ENCODE assay signal across 8 cellular contexts in the genomic region with DNA sequence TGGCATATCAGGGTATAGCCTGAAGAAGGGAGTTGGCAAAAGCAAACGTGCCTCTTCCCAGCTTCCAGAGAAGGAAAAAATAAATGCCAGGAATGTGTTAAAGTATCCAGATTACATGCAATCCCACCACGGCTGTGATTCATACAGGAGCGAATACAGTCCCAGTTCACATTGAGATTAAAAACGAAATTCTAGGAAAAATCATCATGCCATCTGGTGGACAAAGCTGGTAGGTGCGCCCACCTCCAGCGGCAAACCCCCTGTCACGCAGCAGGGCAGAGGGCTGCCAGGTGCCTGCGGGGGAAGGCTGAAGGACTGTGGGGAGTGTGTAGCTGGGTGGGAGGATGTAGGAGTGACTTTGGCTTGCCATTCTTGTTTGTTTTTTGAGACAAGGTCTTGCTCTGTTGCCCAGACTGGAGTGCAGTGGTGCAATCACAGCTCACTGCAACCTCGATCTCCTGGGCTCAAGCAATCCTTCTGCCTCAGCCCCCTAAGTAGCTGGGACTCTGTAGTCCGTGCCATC. TPM values are rescaled to one million over a fixed set of nuclear protein-coding genes. Genes with fewer than 3 reads are reported as not detected.
DNase-seq lines count a peak whose midpoint lies in the region; ATAC-seq and TF ChIP-seq lines count a peak whose summit lies in the region.

No MANE protein-coding gene starts in this region.

- ATAC-seq in activated T-helper 17 cell treated with anti-CD3 and anti-CD28 coated beads, Interleukin-2, amount 50 U/mL, for 72 hours (replicated peaks): peak; percentile 74
- ATAC-seq in aorta (ENCODE audit: low FRiP score): peak; percentile 91

- no peaks in the 10 kb centered on the region for H3K9me2 ChIP-seq in PC-9 (ENCODE audit: insufficient read depth)

- H3K9me3 ChIP-seq in PC-9 (ENCODE audit: insufficient read depth, low read depth) (no peaks in the 10 kb centered on the region), parathyroid adenoma (ENCODE audit: control insufficient read depth, low read length) (no peaks in the 10 kb centered on the region), aorta (ENCODE audit: control insufficient read depth, low read length) (no peaks in the 10 kb centered on the region)

- no peak overlapping the region for H2AFZ ChIP-seq in PC-9
- peak overlapping the region; percentile 62 for H2AFZ ChIP-seq in parathyroid adenoma

- H3K9ac ChIP-seq in parathyroid adenoma: no peak overlapping the region

- intact Hi-C loops in PC-9 (cut with micrococcal nuclease; ENCODE audit: unreplicated experiment): loop anchor here (1.0 kb wide), 1 partner anchor 29 kb away; no protein-coding TSS in a partner anchor
- intact Hi-C loops in aorta (cut with DNase I): loop anchor here (1.0 to 2.0 kb wide), 2 partner anchors 28 to 29 kb away; no protein-coding TSS in a partner anchor

- no TSS peak for BruUV-seq in PC-9 (replicated peaks; lab: Mats Ljungman, UMichigan)

- no peaks in the 10 kb centered on the region for H4K20me1 ChIP-seq in PC-9 (ENCODE audit: insufficient read depth)

- no peak overlapping the region for H3K27ac Mint-ChIP-seq in activated T-helper 17 cell treated with anti-CD3 and anti-CD28 coated beads, Interleukin-2, amount 50 U/mL, for 72 hours

- peaks cover 19% of the 10 kb centered on the region for H3K27me3 Mint-ChIP-seq in activated T-helper 17 cell treated with anti-CD3 and anti-CD28 coated beads, Interleukin-2, amount 50 U/mL, for 72 hours

- H3K79me2 ChIP-seq in PC-9 (ENCODE audit: low read depth): no peaks in the 10 kb centered on the region
- no peaks in the 10 kb centered on the region for H3K79me2 ChIP-seq in parathyroid adenoma

- POLR2A ChIA-PET in PC-9 (lab: Charles Lee; ENCODE audit: unreplicated experiment): interaction anchor here (0.6 to 1.3 kb wide), 3 partner anchors 30 to 84 kb away, joined by 3 to 10 read pairs (median 6); a partner anchor contains a TSS

- H3K36me3 ChIP-seq in PC-9 (ENCODE audit: low read depth): no peaks in the 10 kb centered on the region
- no peaks in the 10 kb centered on the region for H3K36me3 ChIP-seq in parathyroid adenoma (ENCODE audit: control insufficient read depth, insufficient read depth, low read length)
- no peaks in the 10 kb centered on the region for H3K36me3 ChIP-seq in aorta (ENCODE audit: control insufficient read depth in 1 of 2, insufficient read depth in 2 of 2, low read length in 1 of 2)

- H3K27ac ChIP-seq in PC-9 (0 out of 2 replicates have a peak overlapping the region, but pooled peaks have one; percentile 1), parathyroid adenoma (no peak overlapping the region), aorta (ENCODE audit: low read depth in 1 of 2, low read length in 2 of 2) (no peak overlapping the region)

- H3K27me3 ChIP-seq in PC-9 (ENCODE audit: insufficient read depth, low read depth) (no peaks in the 10 kb centered on the region), parathyroid adenoma (ENCODE audit: control insufficient read depth, insufficient read depth, low read length) (no peaks in the 10 kb centered on the region), aorta (ENCODE audit: control insufficient read depth in 1 of 2, insufficient read depth in 2 of 2, low read length in 1 of 2) (no peaks in the 10 kb centered on the region)

- peaks cover 13% of the 10 kb centered on the region for H3K4me1 ChIP-seq in PC-9 (replicated peaks; ENCODE audit: insufficient read depth)
- peaks cover 3% of the 10 kb centered on the region for H3K4me1 ChIP-seq in parathyroid adenoma
- no peaks in the 10 kb centered on the region for H3K4me1 ChIP-seq in aorta (ENCODE audit: control insufficient read depth in 1 of 2, insufficient read depth in 2 of 2, low read length in 2 of 2)

- peak overlapping the region; percentile 44 for H3K4me2 ChIP-seq in PC-9
- no peak overlapping the region for H3K4me2 ChIP-seq in parathyroid adenoma (ENCODE audit: low read length)

- H3F3A ChIP-seq in PC-9 (ENCODE audit: insufficient read depth, low read depth): peaks cover 22% of the 10 kb centered on the region; the same call in 1 of the 2 replicates

- WGBS in aorta, 2 donors: 6 to 7% methylated on average over 10 of the region's 10 CpGs

- TF ChIP-seq CTCF in PC-9 (conservative IDR thresholded peaks at IDR 0.05): peak; percentile 95
- peak; percentile 90 for TF ChIP-seq CTCF in parathyroid adenoma (IDR thresholded peaks at IDR 0.05)

- H3K4me1 Mint-ChIP-seq in activated T-helper 17 cell treated with anti-CD3 and anti-CD28 coated beads, Interleukin-2, amount 50 U/mL, for 72 hours: peaks cover 6% of the 10 kb centered on the region

- no peaks in the 10 kb centered on the region for H3K36me3 Mint-ChIP-seq in activated T-helper 17 cell treated with anti-CD3 and anti-CD28 coated beads, Interleukin-2, amount 50 U/mL, for 72 hours (ENCODE audit: low read depth)

- CTCF ChIA-PET in PC-9 (lab: Charles Lee): interaction anchor here (0.7 to 1.6 kb wide), 7 partner anchors 17 to 157 kb away, joined by 3 to 13 read pairs (median 4); a partner anchor contains a TSS

- DNase-seq in D341Med (ENCODE audit: low spot score): peak; percentile 90
- peak; percentile 71 for DNase-seq in HS-5 (ENCODE audit: low read depth)
- DNase-seq in PC-9: peak; percentile 58 to 75
- peak; percentile 66 for DNase-seq in foreskin melanocyte
- peak; percentile 76 to 80 for DNase-seq in aorta
- DNase-seq in mesenteric fat pad (ENCODE audit: low spot score): no peak

- H3K4me3 ChIP-seq in PC-9 (no peak overlapping the region), parathyroid adenoma (ENCODE audit: low read depth, low read length) (no peak overlapping the region), aorta (ENCODE audit: low read length in 2 of 2) (no peak overlapping the region)

- no peaks in the 10 kb centered on the region for H3K9me3 Mint-ChIP-seq in activated T-helper 17 cell treated with anti-CD3 and anti-CD28 coated beads, Interleukin-2, amount 50 U/mL, for 72 hours

- H3K4me3 Mint-ChIP-seq in activated T-helper 17 cell treated with anti-CD3 and anti-CD28 coated beads, Interleukin-2, amount 50 U/mL, for 72 hours: no peak overlapping the region

RNA-seq across cellular contexts. Expression of a gene that starts 6.4 kb away (rescaled TPM):
- total RNA-seq in PC-9 (2021): 66.7 and 71.1 TPM in 2 replicates
- total RNA-seq in activated T-helper 17 cell treated with anti-CD3 and anti-CD28 coated beads, Interleukin-2, amount 50 U/mL, for 72 hours: 10 to 100 TPM; 33.1 to 38.9 TPM
- 10 to 100 TPM; 70.7 TPM for total RNA-seq in aorta
- 10 to 100 TPM; 20.9 to 62.2 TPM for polyA plus RNA-seq in aorta
- total RNA-seq in mesenteric fat pad: 57.2 TPM

RNA-seq across cellular contexts. Expression of a gene that starts 16.1 kb away (rescaled TPM):
- total RNA-seq in PC-9 (2021) (0.38 and 0.39 TPM in 2 replicates), aorta (under 1 TPM; 0.15 to 0.23 TPM), mesenteric fat pad (not detected)
- under 1 TPM; 0.26 to 0.40 TPM for total RNA-seq in activated T-helper 17 cell treated with anti-CD3 and anti-CD28 coated beads, Interleukin-2, amount 50 U/mL, for 72 hours
- polyA plus RNA-seq in aorta: not detected

RNA-seq across cellular contexts. Expression of a gene that starts 16.8 kb away (rescaled TPM):
- 110 and 132 TPM in 2 replicates for total RNA-seq in PC-9 (2021)
- total RNA-seq in activated T-helper 17 cell treated with anti-CD3 and anti-CD28 coated beads, Interleukin-2, amount 50 U/mL, for 72 hours: 10 to 100 TPM; 18.1 to 24.6 TPM
- total RNA-seq in aorta: 100 to 1,000 TPM; 155 to 215 TPM
- polyA plus RNA-seq in aorta: 100 to 1,000 TPM; 139 to 408 TPM
- 37.5 TPM for total RNA-seq in mesenteric fat pad

RNA-seq across cellular contexts. Expression of a gene that starts 30.0 kb away (rescaled TPM):
- 27.6 and 31.1 TPM in 2 replicates for total RNA-seq in PC-9 (2021)
- 1 to 10 TPM; 1.2 to 2.4 TPM for total RNA-seq in activated T-helper 17 cell treated with anti-CD3 and anti-CD28 coated beads, Interleukin-2, amount 50 U/mL, for 72 hours
- 10 to 100 TPM; 17.8 to 27.3 TPM for total RNA-seq in aorta
- 10 to 100 TPM in 1 of 2 donors, 1 to 10 TPM in 1; 8.1 to 34.4 TPM for polyA plus RNA-seq in aorta
- 18.0 TPM for total RNA-seq in mesenteric fat pad
